ENCODE assay signal across 25 cellular contexts in genomic region chr4:12595489-12595888, GRCh38.
DNase-seq lines count a peak whose midpoint lies in the region; ATAC-seq, FAIRE-seq and TF ChIP-seq lines count a peak whose summit lies in the region.
"Had no signal": no experiment of that assay in that cellular context is flagged by ENCODE, and none has a peak within 500 bp of the region (broad histone marks: within the 10 kb centered on the region; RNA-seq: fewer than 3 reads in every experiment).

No MANE protein-coding gene starts in this region.

- H2BK120ac ChIP-seq in H1 (replicated peaks; ENCODE audit: low read depth, low read length), result no peak overlapping the region
- H2BK120ac ChIP-seq in neuronal stem cell (ENCODE audit: low read depth, low read length), result no peak overlapping the region

- no peak overlapping the region for H3K14ac ChIP-seq in H1 (ENCODE audit: insufficient read length)
- H3K14ac ChIP-seq in neuronal stem cell (ENCODE audit: low read length), result no peak overlapping the region

- TF ChIP-seq POLR2A in HepG2 (IDR thresholded peaks at IDR 0.05; ENCODE audit: insufficient read depth in 1 of 2, low read depth in 2 of 2, low read length in 2 of 2) (no peak), right lobe of liver (IDR thresholded peaks at IDR 0.05) (no peak), H1 (IDR thresholded peaks at IDR 0.05; ENCODE audit: control extremely low read depth in 1 of 2, low read depth in 2 of 2, low read length in 2 of 2) (no peak)

- WGBS in HepG2 (ENCODE audit: low lambda C conversion rate), result 0% methylated on average over 3 of the region's 4 CpGs
- 72% methylated on average over 2 of the region's 4 CpGs for WGBS in right lobe of liver (ENCODE audit: insufficient coverage, low coverage, low lambda C conversion rate, missing lambda C conversion rate)
- WGBS in H1 (ENCODE audit: extremely low coverage in 1 of 2, insufficient coverage in 1 of 2, insufficient read length in 1 of 2, insufficient replicate concordance in 2 of 2, low coverage in 1 of 2, low lambda C conversion rate in 2 of 2, missing lambda C conversion rate in 1 of 2), 2 experiments, result 90% methylated on average over 4 of the region's 4 CpGs; no CpG with 5 or more reads in 1 of the 2 experiments
- WGBS in neuronal stem cell (ENCODE audit: extremely low coverage in 2 of 2, insufficient read length in 2 of 2, insufficient replicate concordance in 1 of 2), 2 donors, result no CpG with 5 or more reads among the region's 4 CpGs

- CTCF ChIA-PET in HepG2 (lab: Yijun Ruan, JAX; ENCODE audit: low intra/inter-chr PET ratio, low total read pairs) (no interaction called here), H1 (lab: Charles Lee; ENCODE audit: partially characterized antibody) (interaction anchor here (0.7 to 7.1 kb wide), 18 partner anchors 8 to 553 kb away, joined by 3 to 45 read pairs (median 4); no protein-coding TSS in a partner anchor)

- TF ChIP-seq CTCF in HepG2 (CRISPR knock-in tag; IDR thresholded peaks at IDR 0.05) (no peak), right lobe of liver (IDR thresholded peaks at IDR 0.05) (no peak), H1 (IDR thresholded peaks at IDR 0.05; ENCODE audit: control extremely low read depth in 1 of 3, insufficient read depth in 1 of 3, low read depth in 1 of 3, low read length in 3 of 3) (no peak), kidney (IDR thresholded peaks at IDR 0.05; ENCODE audit: borderline replicate concordance, extremely low read depth, insufficient read depth) (no peak), left lung (IDR thresholded peaks at IDR 0.05) (no peak), left ventricle myocardium inferior (IDR thresholded peaks at IDR 0.05; ENCODE audit: borderline replicate concordance) (no peak)

- no peak overlapping the region for H2BK5ac ChIP-seq in H1 (ENCODE audit: low read depth, low read length)
- no peak overlapping the region for H2BK5ac ChIP-seq in neuronal stem cell (ENCODE audit: low read length)

- H4K91ac ChIP-seq in H1 (replicated peaks; ENCODE audit: insufficient read length, low read length), result no peak overlapping the region
- no peak overlapping the region for H4K91ac ChIP-seq in neuronal stem cell (ENCODE audit: low read depth, low read length, poor library complexity)

- H3K4me3 ChIP-seq in HepG2 (replicated peaks in 1 of 3; ENCODE audit: insufficient read depth in 1 of 3, low read depth in 2 of 3, low read length in 3 of 3) (no peak overlapping the region), right lobe of liver (no peak overlapping the region), H1 (ENCODE audit: extremely low read depth in 1 of 4, insufficient read depth in 2 of 4, low read depth in 3 of 4, low read length in 4 of 4) (no peak overlapping the region), kidney (ENCODE audit: low read length in 2 of 2) (no peak overlapping the region), neuronal stem cell (ENCODE audit: low read length in 2 of 2) (no peak overlapping the region), left lung (no peak overlapping the region), left ventricle myocardium inferior (no peak overlapping the region)
- H3K4me3 ChIP-seq: A549; BLaER1 treated with 17β-estradiol and CSF1 and Interleukin-3, amounts not matched to agents 10 nM and 100 nM had no signal

- H2BK20ac ChIP-seq in H1 (ENCODE audit: low read length), result no peak overlapping the region

- H3K27me3 ChIP-seq in HepG2 (ENCODE audit: control insufficient read depth in 1 of 2, insufficient read depth in 2 of 2, low read length in 2 of 2) (no peaks in the 10 kb centered on the region), right lobe of liver (no peaks in the 10 kb centered on the region), H1 (replicated peaks in 1 of 4; ENCODE audit: control insufficient read depth in 3 of 4, extremely low read depth in 1 of 4, insufficient read depth in 3 of 4, low read length in 3 of 4) (no peaks in the 10 kb centered on the region), neuronal stem cell (ENCODE audit: control insufficient read depth in 3 of 3, insufficient read depth in 3 of 3, low read depth in 1 of 3, low read length in 3 of 3) (no peaks in the 10 kb centered on the region), left lung (no peaks in the 10 kb centered on the region), left ventricle myocardium inferior (ENCODE audit: low read depth) (no peaks in the 10 kb centered on the region)
- H3K27me3 ChIP-seq: BLaER1 treated with 17β-estradiol and CSF1 and Interleukin-3, amounts not matched to agents 10 nM and 100 nM had no signal

- H3K18ac ChIP-seq in H1 (ENCODE audit: extremely low read depth, low read length), result peak overlapping the region; percentile 19; the same call in 1 of the 2 replicates
- peak overlapping the region; percentile 44 for H3K18ac ChIP-seq in neuronal stem cell (ENCODE audit: low read length)

- H2AFZ ChIP-seq in HepG2 (ENCODE audit: low read length) (no peak overlapping the region), H1 (ENCODE audit: low read length) (peak overlapping the region; percentile 62), neuronal stem cell (ENCODE audit: low read length) (no peak overlapping the region)

- TF ChIP-seq EP300 in HepG2 (IDR thresholded peaks at IDR 0.05; ENCODE audit: low read depth in 2 of 2, low read length in 2 of 2), result no peak
- TF ChIP-seq EP300 in HepG2 (CRISPR knock-in tag; IDR thresholded peaks at IDR 0.05; ENCODE audit: borderline replicate concordance), result no peak
- no peak for TF ChIP-seq EP300 in H1 (IDR thresholded peaks at IDR 0.05; ENCODE audit: borderline replicate concordance in 1 of 2, low read depth in 2 of 2, low read length in 2 of 2)

- peaks cover 5% of the 10 kb centered on the region; the same call in 1 of the 2 replicates for H3K9me3 ChIP-seq in HepG2 (ENCODE audit: low read length)
- H3K9me3 ChIP-seq in right lobe of liver, result no peaks in the 10 kb centered on the region
- no peaks in the 10 kb centered on the region for H3K9me3 ChIP-seq in H1 (ENCODE audit: insufficient read depth in 2 of 2, low read depth in 1 of 2, low read length in 1 of 2)
- peaks cover 0 to 2% of the 10 kb centered on the region in 2 donors for H3K9me3 ChIP-seq in kidney (ENCODE audit: control insufficient read depth in 1 of 2, low read length in 2 of 2)
- no peaks in the 10 kb centered on the region for H3K9me3 ChIP-seq in neuronal stem cell (replicated peaks in 1 of 2; ENCODE audit: control insufficient read depth in 2 of 2, insufficient read depth in 1 of 2, low read depth in 1 of 2, low read length in 2 of 2)
- H3K9me3 ChIP-seq in left lung, result peaks cover 0 to 23% of the 10 kb centered on the region in 2 donors
- H3K9me3 ChIP-seq in left ventricle myocardium inferior (replicated peaks), result peaks cover 27% of the 10 kb centered on the region
- H3K9me3 ChIP-seq: A549, Caco-2 had no signal

- TF ChIP-seq RAD21 in HepG2 (CRISPR knock-in tag; IDR thresholded peaks at IDR 0.05), result no peak
- TF ChIP-seq RAD21 in H1 (IDR thresholded peaks at IDR 0.05 in 1 of 2, conservative IDR thresholded peaks at IDR 0.05 in 1 of 2; ENCODE audit: low read depth in 2 of 2, low read length in 2 of 2), result no peak

- H3K4me2 ChIP-seq in HepG2 (ENCODE audit: low read depth, low read length) (0 out of 2 replicates have a peak overlapping the region, but pooled peaks have one; percentile 10), H1 (ENCODE audit: insufficient read depth in 1 of 2, low read depth in 2 of 2, low read length in 2 of 2) (no peak overlapping the region), neuronal stem cell (ENCODE audit: insufficient read depth, low read length, poor library complexity, severe bottlenecking) (no peak overlapping the region)
- H3K4me2 ChIP-seq: A549; BLaER1 treated with 17β-estradiol and CSF1 and Interleukin-3, amounts not matched to agents 10 nM and 100 nM had no signal

- no peak overlapping the region for H3K27ac ChIP-seq in HepG2 (ENCODE audit: extremely low read length, insufficient read depth, low read length)
- H3K27ac ChIP-seq in right lobe of liver, result no peak overlapping the region
- H3K27ac ChIP-seq in H1 (ENCODE audit: low read depth, low read length), result no peak overlapping the region
- H3K27ac ChIP-seq in kidney (ENCODE audit: low read depth in 2 of 2, low read length in 2 of 2), result no peak overlapping the region
- H3K27ac ChIP-seq in neuronal stem cell (replicated peaks; ENCODE audit: low read length), result no peak overlapping the region
- no peak overlapping the region for H3K27ac ChIP-seq in left lung
- H3K27ac ChIP-seq in left ventricle myocardium inferior (replicated peaks), result no peak overlapping the region
- H3K27ac ChIP-seq: 22Rv1; A549; BLaER1 treated with 17β-estradiol and CSF1 and Interleukin-3, amounts not matched to agents 10 nM and 100 nM; C4-2B had no signal

- POLR2A ChIA-PET in HepG2 (lab: Yijun Ruan, JAX) (no interaction called here), H1 (lab: Charles Lee; ENCODE audit: partially characterized antibody) (no interaction called here)

- H4K5ac ChIP-seq in H1 (ENCODE audit: insufficient read length, low read depth, low read length), result no peak overlapping the region

- H3K56ac ChIP-seq in H1 (replicated peaks; ENCODE audit: insufficient read length, low read depth, low read length), result no peak overlapping the region

- H2AK5ac ChIP-seq in H1 (ENCODE audit: low read depth, low read length) (no peak overlapping the region), neuronal stem cell (ENCODE audit: low read depth, low read length) (no peak overlapping the region)

- in situ Hi-C loops in HepG2 (cut with HindIII; ENCODE audit: extremely low pct_ligation_motif_present, low pct_unique_long_range_greater_than_20kb), result no loop called here

- H3K4ac ChIP-seq in H1 (replicated peaks; ENCODE audit: insufficient read length, low read depth, low read length) (no peak overlapping the region), neuronal stem cell (ENCODE audit: low read length) (no peak overlapping the region)

- no peak overlapping the region for H3K23ac ChIP-seq in H1 (ENCODE audit: insufficient read length)
- no peak overlapping the region for H3K23ac ChIP-seq in neuronal stem cell (ENCODE audit: low read depth, low read length, poor library complexity)

- H4K20me1 ChIP-seq in HepG2 (ENCODE audit: insufficient read depth, low read length) (no peaks in the 10 kb centered on the region), H1 (replicated peaks in 1 of 2; ENCODE audit: control insufficient read depth in 1 of 2, insufficient read depth in 2 of 2, low read length in 2 of 2) (no peaks in the 10 kb centered on the region)
- H4K20me1 ChIP-seq: BLaER1 treated with 17β-estradiol and CSF1 and Interleukin-3, amounts not matched to agents 10 nM and 100 nM had no signal

- intact Hi-C loops in HepG2 (cut with micrococcal nuclease; ENCODE audit: unreplicated experiment), result no loop called here
- intact Hi-C loops in right lobe of liver (cut with DNase I), result no loop called here
- intact Hi-C loops in kidney (cut with DNase I), result no loop called here
- intact Hi-C loops in left lung (cut with DNase I), result no loop called here
- intact Hi-C loops in left ventricle myocardium inferior (cut with micrococcal nuclease), result no loop called here

- H3K36me3 ChIP-seq in HepG2 (replicated peaks in 1 of 2; ENCODE audit: control insufficient read depth in 1 of 2, insufficient read depth in 2 of 2, low read length in 2 of 2), result no peaks in the 10 kb centered on the region
- H3K36me3 ChIP-seq in right lobe of liver, result no peaks in the 10 kb centered on the region
- H3K36me3 ChIP-seq in H1 (ENCODE audit: control insufficient read depth in 2 of 4, insufficient read depth in 4 of 4, low read length in 3 of 4), result no peaks in the 10 kb centered on the region
- no peaks in the 10 kb centered on the region for H3K36me3 ChIP-seq in kidney (ENCODE audit: control insufficient read depth in 1 of 2, insufficient read depth in 2 of 2, low read length in 2 of 2)
- H3K36me3 ChIP-seq in neuronal stem cell (replicated peaks in 1 of 2; ENCODE audit: control insufficient read depth in 2 of 2, insufficient read depth in 2 of 2, low read length in 2 of 2), result no peaks in the 10 kb centered on the region
- H3K36me3 ChIP-seq in left lung, result no peaks in the 10 kb centered on the region
- no peaks in the 10 kb centered on the region for H3K36me3 ChIP-seq in left ventricle myocardium inferior
- H3K36me3 ChIP-seq: BLaER1 treated with 17β-estradiol and CSF1 and Interleukin-3, amounts not matched to agents 10 nM and 100 nM had no signal

- DNase-seq in HepG2 (ENCODE audit: low spot score), result no peak
- no peak for DNase-seq in right lobe of liver
- DNase-seq in H1 (ENCODE audit: low read depth in 1 of 2, low spot score in 2 of 2), result no peak
- DNase-seq in kidney, result peak; percentile 43
- DNase-seq in neuronal stem cell (ENCODE audit: low spot score), result no peak
- no peak for DNase-seq in NCI-H2227 (lab: John Stamatoyannopoulos, UW; ENCODE audit: unreplicated experiment)
- no peak for DNase-seq in left lung
- DNase-seq in left ventricle myocardium inferior, result no peak
- DNase-seq: AML-193; Caco-2; Calu3; CD4-positive, alpha-beta T cell; CD8-positive, alpha-beta T cell; DMS79; DND-41; EL; GF-D8 had no signal

- BruUV-seq in HepG2 (replicated peaks; lab: Mats Ljungman, UMichigan), result no TSS peak

- H4K8ac ChIP-seq in H1 (ENCODE audit: extremely low read depth, insufficient read depth, low read length) (peak overlapping the region; percentile 7; the same call in 1 of the 2 replicates), neuronal stem cell (ENCODE audit: low read depth, low read length) (no peak overlapping the region)

- H3K4me1 ChIP-seq in HepG2 (ENCODE audit: insufficient read depth, low read length), result no peaks in the 10 kb centered on the region
- no peaks in the 10 kb centered on the region for H3K4me1 ChIP-seq in right lobe of liver
- no peaks in the 10 kb centered on the region for H3K4me1 ChIP-seq in H1 (replicated peaks in 1 of 4; ENCODE audit: control insufficient read depth in 3 of 4, insufficient read depth in 4 of 4, low read length in 3 of 4)
- H3K4me1 ChIP-seq in kidney (ENCODE audit: control insufficient read depth in 1 of 2, insufficient read depth in 1 of 2, low read depth in 1 of 2, low read length in 2 of 2), result no peaks in the 10 kb centered on the region
- H3K4me1 ChIP-seq in neuronal stem cell (ENCODE audit: control insufficient read depth in 2 of 2, insufficient read depth in 1 of 2, low read depth in 1 of 2, low read length in 2 of 2), result no peaks in the 10 kb centered on the region
- no peaks in the 10 kb centered on the region for H3K4me1 ChIP-seq in left lung
- H3K4me1 ChIP-seq in left ventricle myocardium inferior, result no peaks in the 10 kb centered on the region
- H3K4me1 ChIP-seq: A549; BLaER1 treated with 17β-estradiol and CSF1 and Interleukin-3, amounts not matched to agents 10 nM and 100 nM; Caco-2 had no signal

- H3K23me2 ChIP-seq in H1 (ENCODE audit: low read depth, low read length), result no peaks in the 10 kb centered on the region

- H3K79me1 ChIP-seq in H1 (ENCODE audit: low read depth, low read length) (no peaks in the 10 kb centered on the region), neuronal stem cell (ENCODE audit: low read depth, low read length) (no peaks in the 10 kb centered on the region)

- H3K79me2 ChIP-seq in HepG2 (ENCODE audit: insufficient read depth, low read length), result no peaks in the 10 kb centered on the region
- no peaks in the 10 kb centered on the region for H3K79me2 ChIP-seq in H1 (ENCODE audit: control insufficient read depth in 1 of 2, insufficient read depth in 2 of 2, low read length in 2 of 2)

- H3K9ac ChIP-seq in HepG2 (ENCODE audit: insufficient read depth, low read depth, low read length) (no peak overlapping the region), H1 (replicated peaks in 1 of 4; ENCODE audit: extremely low read depth in 1 of 4, low read depth in 3 of 4, low read length in 3 of 4) (no peak overlapping the region), kidney (ENCODE audit: low read length in 2 of 2) (no peak overlapping the region), neuronal stem cell (ENCODE audit: low read depth, low read length, poor library complexity) (no peak overlapping the region)
- H3K9ac ChIP-seq: BLaER1 treated with 17β-estradiol and CSF1 and Interleukin-3, amounts not matched to agents 10 nM and 100 nM had no signal

- H2BK15ac ChIP-seq in H1 (ENCODE audit: low read length) (0 out of 2 replicates have a peak overlapping the region, but pooled peaks have one; percentile 29), neuronal stem cell (ENCODE audit: low read length) (no peak overlapping the region)

- FAIRE-seq in HepG2 (lab: Jason Lieb, UNC), result no peak
- FAIRE-seq in H1 (lab: Jason Lieb, UNC), result no peak
- FAIRE-seq in kidney (lab: Jason Lieb, UNC), result no peak
- FAIRE-seq: A549, D721Med, G401.6, GM12891, GM19239 had no signal

- H2BK12ac ChIP-seq in H1 (ENCODE audit: low read depth, low read length), result no peak overlapping the region
- H2BK12ac ChIP-seq in neuronal stem cell (ENCODE audit: low read length), result no peak overlapping the region

- ATAC-seq in HepG2 (no peak), right lobe of liver (no peak), left lung (no peak)
- ATAC-seq: A549; CD8-positive, alpha-beta T cell had no signal
